Comparison of ENCODE assay signal across 13 cellular contexts in the genomic region with DNA sequence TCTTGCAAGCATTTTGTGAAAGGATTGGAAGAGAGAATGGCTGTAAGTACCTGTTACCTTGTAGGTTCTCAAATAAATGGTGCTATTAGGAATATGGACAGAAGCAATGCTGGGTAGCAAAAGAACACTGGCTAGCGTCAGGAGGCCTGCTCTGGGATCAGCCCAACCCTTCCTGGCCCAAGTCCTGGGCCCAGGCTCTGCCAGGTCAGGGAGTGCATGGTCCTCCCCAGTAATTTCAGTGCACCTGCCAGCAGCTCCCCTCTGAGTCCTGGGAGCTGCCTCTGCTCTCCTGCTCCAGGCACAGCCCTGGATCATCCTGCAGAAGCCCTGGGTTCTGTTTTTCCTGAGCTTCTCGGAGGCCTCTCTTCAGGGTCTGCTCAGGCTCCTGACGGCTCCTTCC.
"Had no signal": no experiment of that assay in that cellular context is flagged by ENCODE, and none has a peak within 500 bp of the region (broad histone marks: within the 10 kb centered on the region; RNA-seq: fewer than 3 reads in every experiment).

No MANE protein-coding gene starts in this region.

- ATAC-seq: activated CD4-positive, CD25-positive, alpha-beta regulatory T cell treated with anti-CD3 and anti-CD28 coated beads, Interleukin-2, amount 50 U/mL, for 24 hours; body of pancreas; psoas muscle; stimulated activated naive CD8-positive, alpha-beta T cell treated with anti-CD3 and anti-CD28 coated beads, Interleukin-15, Interleukin-2, amounts not matched to agents 100 U/mL and 50 U/mL, for 24 hours; T-helper 17 cell had no signal

- H3K4me3 ChIP-seq: adrenal gland, body of pancreas, esophagus muscularis mucosa, psoas muscle, suprapubic skin, upper lobe of left lung had no signal

- H3K27ac Mint-ChIP-seq: activated naive CD4-positive, alpha-beta T cell treated with anti-CD3 and anti-CD28 coated beads, Interleukin-2, amount 10 ng/mL, durations not matched to agents 7 days and 5 days; activated T-helper 2 cell treated with anti-CD3 and anti-CD28 coated beads, Interferon-gamma antibody, Interleukin-2, Interleukin-4, amounts not matched to agents 10 μg/mL and 5 μg/mL and 100 μg/mL, durations not matched to agents 14 hours and 24 hours and 36 hours; T-helper 17 cell had no signal

- H3K9me3 Mint-ChIP-seq: activated naive CD4-positive, alpha-beta T cell treated with anti-CD3 and anti-CD28 coated beads, Interleukin-2, amount 10 ng/mL, durations not matched to agents 7 days and 5 days; activated T-helper 2 cell treated with anti-CD3 and anti-CD28 coated beads, Interferon-gamma antibody, Interleukin-2, Interleukin-4, amounts not matched to agents 10 μg/mL and 5 μg/mL and 100 μg/mL, durations not matched to agents 14 hours and 24 hours and 36 hours had no signal

- H3K36me3 ChIP-seq: adrenal gland, esophagus muscularis mucosa, suprapubic skin, upper lobe of left lung had no signal

- H3K36me3 Mint-ChIP-seq: activated naive CD4-positive, alpha-beta T cell treated with anti-CD3 and anti-CD28 coated beads, Interleukin-2, amount 10 ng/mL, durations not matched to agents 7 days and 5 days had no signal

- DNase-seq: activated naive CD4-positive, alpha-beta T cell treated with anti-CD3 and anti-CD28 coated beads, Interleukin-2, amount 10 ng/mL, durations not matched to agents 7 days and 5 days; adrenal gland; body of pancreas; midbrain; psoas muscle; stimulated activated CD4-positive, alpha-beta T cell treated with anti-CD3 and anti-CD28 coated beads, Interleukin-12 subunit alpha, Interleukin-12 subunit beta, amount 100 ng/mL, for 4 hours; stimulated activated naive CD8-positive, alpha-beta T cell treated with anti-CD3 and anti-CD28 coated beads, Interleukin-15, Interleukin-2, amounts not matched to agents 100 U/mL and 50 U/mL, for 24 hours; T-helper 17 cell; upper lobe of left lung had no signal

- H3K4me1 ChIP-seq: adrenal gland, body of pancreas, psoas muscle, suprapubic skin, upper lobe of left lung had no signal

- H3K4me1 Mint-ChIP-seq: activated naive CD4-positive, alpha-beta T cell treated with anti-CD3 and anti-CD28 coated beads, Interleukin-2, amount 10 ng/mL, durations not matched to agents 7 days and 5 days had no signal

- H3K27ac ChIP-seq: adrenal gland, body of pancreas, esophagus muscularis mucosa, psoas muscle, suprapubic skin, upper lobe of left lung had no signal

- H3K4me3 Mint-ChIP-seq: activated naive CD4-positive, alpha-beta T cell treated with anti-CD3 and anti-CD28 coated beads, Interleukin-2, amount 10 ng/mL, durations not matched to agents 7 days and 5 days; T-helper 17 cell had no signal

- H3K27me3 ChIP-seq: adrenal gland, body of pancreas, esophagus muscularis mucosa, suprapubic skin, upper lobe of left lung had no signal

- H3K9me3 ChIP-seq: adrenal gland, body of pancreas, esophagus muscularis mucosa, psoas muscle, suprapubic skin, upper lobe of left lung had no signal
